32 cellular contexts compared by ENCODE assay signal in genomic region chr4:43983610-43984009, GRCh38.
"Had no signal": no experiment of that assay in that cellular context is flagged by ENCODE, and none has a peak within 500 bp of the region (broad histone marks: within the 10 kb centered on the region; RNA-seq: fewer than 3 reads in every experiment).

No MANE protein-coding gene starts in this region.

- H3K27me3 ChIP-seq: ascending aorta, cardiac muscle cell, colonic mucosa had no signal

- H3K9me3 ChIP-seq: ascending aorta, colonic mucosa had no signal

- ATAC-seq: activated CD4-positive, alpha-beta T cell treated with anti-CD3 and anti-CD28 coated beads for 36 hours; activated CD4-positive, CD25-positive, alpha-beta regulatory T cell treated with anti-CD3 and anti-CD28 coated beads, Interleukin-2, amount 50 U/mL, for 24 hours; activated CD8-positive, alpha-beta memory T cell treated with anti-CD3 and anti-CD28 coated beads, Interleukin-2, amount 10 ng/mL, durations not matched to agents 7 days and 5 days; activated CD8-positive, alpha-beta T cell treated with anti-CD3 and anti-CD28 coated beads, Interleukin-2, amount 10 ng/mL, durations not matched to agents 7 days and 5 days; activated naive CD8-positive, alpha-beta T cell treated with anti-CD3 and anti-CD28 coated beads, Interleukin-2, amount 50 U/mL, for 24 hours had no signal

- H3K36me3 ChIP-seq: ascending aorta, cardiac muscle cell, colonic mucosa had no signal

- DNase-seq: activated CD4-positive, alpha-beta memory T cell treated with anti-CD3 and anti-CD28 coated beads, Interleukin-2, amount 10 ng/mL, durations not matched to agents 7 days and 5 days; activated CD4-positive, alpha-beta T cell treated with anti-CD3 and anti-CD28 coated beads for 1 hour; activated CD4-positive, alpha-beta T cell treated with anti-CD3 and anti-CD28 coated beads for 36 hours; activated CD4-positive, alpha-beta T cell treated with anti-CD3 and anti-CD28 coated beads for 48 hours; activated CD4-positive, alpha-beta T cell treated with anti-CD3 and anti-CD28 coated beads, Interleukin-2, amount 10 ng/mL, durations not matched to agents 7 days and 5 days; activated CD4-positive, alpha-beta T cell treated with anti-CD3 and anti-CD28 coated beads, Interleukin-2, amount 50 U/mL, for 48 hours; activated CD4-positive, CD25-positive, alpha-beta regulatory T cell; activated CD8-positive, alpha-beta memory T cell treated with anti-CD3 and anti-CD28 coated beads for 24 hours; activated CD8-positive, alpha-beta memory T cell treated with anti-CD3 and anti-CD28 coated beads, Interleukin-2, amount 10 ng/mL, durations not matched to agents 7 days and 5 days; activated CD8-positive, alpha-beta memory T cell treated with anti-CD3 and anti-CD28 coated beads, Interleukin-2, amount 50 U/mL, for 48 hours; activated CD8-positive, alpha-beta T cell treated with anti-CD3 and anti-CD28 coated beads, Interleukin-2, amount 10 ng/mL, durations not matched to agents 7 days and 5 days; activated effector memory CD4-positive, alpha-beta T cell treated with Interleukin-2 at 50 U/mL for 16 hours; activated gamma-delta T cell; activated naive CD4-positive, alpha-beta T cell treated with anti-CD3 and anti-CD28 coated beads, Interleukin-2, amount 10 ng/mL, durations not matched to agents 7 days and 5 days; activated naive CD4-positive, alpha-beta T cell treated with Interleukin-2 at 50 U/mL for 16 hours; activated naive CD8-positive, alpha-beta T cell treated with anti-CD3 and anti-CD28 coated beads, Interleukin-2, amount 10 ng/mL, durations not matched to agents 7 days and 5 days; activated naive CD8-positive, alpha-beta T cell treated with anti-CD3 and anti-CD28 coated beads, Interleukin-2, amount 50 U/mL, for 24 hours; activated T-cell treated with anti-CD3 and anti-CD28 coated beads, Interleukin-2, amount 50 U/mL, for 24 hours; activated T-cell treated with anti-CD3 and anti-CD28 coated beads, Interleukin-2, amount 50 U/mL, for 48 hours; amygdala; anterior cingulate cortex; caudate nucleus; cerebellar nuclear complex; colonic mucosa; T-helper 2 cell; T-helper 9 cell had no signal

- H3K27ac ChIP-seq: ascending aorta, cardiac muscle cell, colonic mucosa, VCaP had no signal

- H3K4me1 ChIP-seq: ascending aorta, colonic mucosa had no signal

- FAIRE-seq: bronchial epithelial cell, TTC549 had no signal

- H3K4me3 ChIP-seq: ascending aorta, cardiac muscle cell, colonic mucosa had no signal
